In the genomic region with DNA sequence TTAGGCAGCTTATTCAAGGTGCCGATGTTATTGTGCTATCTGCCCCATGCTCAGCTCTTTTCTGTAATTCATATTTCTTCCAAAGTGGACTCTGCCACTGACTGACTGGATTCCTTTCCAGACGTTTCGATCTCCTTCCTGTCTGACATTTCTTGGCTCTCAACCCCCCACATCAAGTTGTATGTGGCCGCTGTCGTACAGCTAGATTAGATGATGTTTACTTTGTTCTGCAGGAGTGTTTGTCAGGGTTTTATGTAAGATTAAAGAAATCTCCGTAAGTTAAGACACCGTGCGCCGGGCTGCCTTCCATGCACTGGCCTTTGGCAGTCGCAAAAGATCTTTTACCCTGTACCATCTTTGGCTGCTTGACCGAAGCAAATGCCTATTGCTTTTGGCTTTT, we compare ENCODE assay signal across 1 cellular context.
TF ChIP-seq lines count a peak whose summit lies in the region.

No MANE protein-coding gene starts in this region.

TF ChIP-seq in IMR-90, 13 proteins besides CTCF, POLR2A, EP300 and RAD21 (continued from another document):
- TF ChIP-seq, protein P1, sequence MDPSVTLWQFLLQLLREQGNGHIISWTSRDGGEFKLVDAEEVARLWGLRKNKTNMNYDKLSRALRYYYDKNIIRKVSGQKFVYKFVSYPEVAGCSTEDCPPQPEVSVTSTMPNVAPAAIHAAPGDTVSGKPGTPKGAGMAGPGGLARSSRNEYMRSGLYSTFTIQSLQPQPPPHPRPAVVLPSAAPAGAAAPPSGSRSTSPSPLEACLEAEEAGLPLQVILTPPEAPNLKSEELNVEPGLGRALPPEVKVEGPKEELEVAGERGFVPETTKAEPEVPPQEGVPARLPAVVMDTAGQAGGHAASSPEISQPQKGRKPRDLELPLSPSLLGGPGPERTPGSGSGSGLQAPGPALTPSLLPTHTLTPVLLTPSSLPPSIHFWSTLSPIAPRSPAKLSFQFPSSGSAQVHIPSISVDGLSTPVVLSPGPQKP (IDR thresholded peaks at IDR 0.05; ENCODE audit: borderline replicate concordance, low read depth, low read length) = no peak
- TF ChIP-seq RFX5 (IDR thresholded peaks at IDR 0.05; ENCODE audit: low read depth, low read length) (no peak), RCOR1 (IDR thresholded peaks at IDR 0.05; ENCODE audit: insufficient replicate concordance, low read length) (no peak), MXI1 (IDR thresholded peaks at IDR 0.05; ENCODE audit: borderline replicate concordance, low read depth, low read length) (no peak), CHD1 (IDR thresholded peaks at IDR 0.05; ENCODE audit: low read depth, low read length) (no peak), MAZ (IDR thresholded peaks at IDR 0.05; ENCODE audit: borderline replicate concordance, low read depth, low read length) (no peak), FOS (IDR thresholded peaks at IDR 0.05; ENCODE audit: low read depth, low read length) (no peak), MAFK (IDR thresholded peaks at IDR 0.05; ENCODE audit: low read depth, low read length) (no peak), CEBPB (IDR thresholded peaks at IDR 0.05; ENCODE audit: low read depth, low read length) (no peak)
TF ChIP-seq in IMR-90: peak in this region for 0.
